Comparison of ENCODE assay signal across 19 cellular contexts in the genomic region with DNA sequence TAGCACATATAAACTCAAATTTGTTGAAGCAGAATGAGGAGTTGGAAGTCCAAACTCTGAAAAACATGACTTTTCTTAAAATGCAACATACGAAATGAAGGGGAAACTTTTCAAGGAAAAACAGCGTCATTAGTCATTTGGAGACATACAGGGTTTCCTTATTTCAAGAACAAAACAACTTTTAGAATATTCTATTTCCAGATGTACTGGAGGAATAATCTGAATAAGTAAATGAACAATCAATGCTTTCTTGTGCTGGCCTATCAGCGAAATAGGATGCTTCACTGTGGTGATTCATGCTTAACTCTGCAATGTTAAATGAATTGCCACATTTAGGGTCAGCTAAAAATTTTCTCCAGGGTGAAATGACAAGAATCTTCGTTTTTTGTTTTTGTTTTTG.
A peak's percentile ranks its signal among the peaks of the same experiment; 100 is the strongest.
DNase-seq lines count a peak whose midpoint lies in the region; ATAC-seq and TF ChIP-seq lines count a peak whose summit lies in the region.
"Had no signal": no experiment of that assay in that cellular context is flagged by ENCODE, and none has a peak within 500 bp of the region (broad histone marks: within the 10 kb centered on the region; RNA-seq: fewer than 3 reads in every experiment).

No MANE protein-coding gene starts in this region.

- H3K4me1 ChIP-seq in SK-N-SH (ENCODE audit: control insufficient read depth in 1 of 2, insufficient read depth in 2 of 2, low read depth in 1 of 2, low read length in 1 of 2) (peaks cover 15 to 20% of the 10 kb centered on the region in 2 experiments; a peak in 3 of 4 replicates), right atrium auricular region (no peaks in the 10 kb centered on the region)

- POLR2A ChIA-PET in SK-N-SH (lab: Yijun Ruan, JAX) = no interaction called here

- TF ChIP-seq EP300 in SK-N-SH (IDR thresholded peaks at IDR 0.05; ENCODE audit: borderline replicate concordance in 1 of 2, low read depth in 1 of 2, low read length in 1 of 2) = no peak

- H3K36me3 Mint-ChIP-seq in effector memory CD8-positive, alpha-beta T cell (ENCODE audit: insufficient read depth) = no peaks in the 10 kb centered on the region
- H3K36me3 Mint-ChIP-seq: IgD-negative memory B cell had no signal

- no peak for TF ChIP-seq RAD21 in SK-N-SH (IDR thresholded peaks at IDR 0.05; ENCODE audit: low read length)

- no peak overlapping the region for H3K9ac ChIP-seq in SK-N-SH
- H3K9ac ChIP-seq in SK-N-MC (ENCODE audit: insufficient read length) = no peak overlapping the region

- no peak overlapping the region for H2AFZ ChIP-seq in SK-N-SH (ENCODE audit: low read depth)
- H2AFZ ChIP-seq: PC-9 had no signal

- H3K9me2 ChIP-seq in SK-N-SH = no peaks in the 10 kb centered on the region

- no peaks in the 10 kb centered on the region for H4K20me1 ChIP-seq in SK-N-SH (ENCODE audit: insufficient read depth)

- DNase-seq in SK-N-SH (no peak), SK-N-MC (ENCODE audit: low read depth, low spot score) (no peak), iris pigment epithelial cell (ENCODE audit: low read depth) (peak; percentile 28), right atrium auricular region (ENCODE audit: low spot score) (no peak)
- DNase-seq in effector memory CD8-positive, alpha-beta T cell = no peak
- DNase-seq in activated CD4-positive, alpha-beta T cell treated with anti-CD3 and anti-CD28 coated beads for 1 hour = no peak
- DNase-seq: H7, NCI-H1048, NCI-H1417, NCI-H1694, NCI-H2029 treated with DMSO at 0.1 percent for 48 hours, NCI-H446 treated with DMSO at 0.1 percent for 48 hours, NCI-H526 treated with DMSO at 0.1 percent for 48 hours, PC-9, SHP77 had no signal

- no peaks in the 10 kb centered on the region for H3K9me3 ChIP-seq in SK-N-SH
- peaks cover 2% of the 10 kb centered on the region for H3K9me3 ChIP-seq in SK-N-MC (ENCODE audit: low read depth, low read length)
- no peaks in the 10 kb centered on the region for H3K9me3 ChIP-seq in right atrium auricular region

- H3K4me3 ChIP-seq in SK-N-SH (ENCODE audit: low read depth in 2 of 2, low read length in 1 of 2) = no peak overlapping the region
- peak overlapping the region; percentile 46 for H3K4me3 ChIP-seq in SK-N-MC
- H3K4me3 ChIP-seq in right atrium auricular region = no peak overlapping the region
- H3K4me3 ChIP-seq: PC-9 had no signal

- no peak overlapping the region for H3K4me2 ChIP-seq in SK-N-SH
- H3K4me2 ChIP-seq: PC-9 had no signal

- H3K27me3 ChIP-seq in SK-N-SH (ENCODE audit: insufficient read depth) (no peaks in the 10 kb centered on the region), right atrium auricular region (no peaks in the 10 kb centered on the region)

- no peak for TF ChIP-seq CTCF in SK-N-SH (IDR thresholded peaks at IDR 0.05)
- no peak for TF ChIP-seq CTCF in right atrium auricular region (IDR thresholded peaks at IDR 0.05)

- H3K27ac Mint-ChIP-seq in effector memory CD8-positive, alpha-beta T cell = no peak overlapping the region
- H3K27ac Mint-ChIP-seq: IgD-negative memory B cell had no signal

- no peaks in the 10 kb centered on the region for H3K27me3 Mint-ChIP-seq in effector memory CD8-positive, alpha-beta T cell
- H3K27me3 Mint-ChIP-seq: IgD-negative memory B cell had no signal

- H3K9me3 Mint-ChIP-seq in effector memory CD8-positive, alpha-beta T cell = peaks cover 2 to 3% of the 10 kb centered on the region in 2 donors

- peaks cover 26% of the 10 kb centered on the region for H3F3A ChIP-seq in SK-N-SH (replicated peaks; ENCODE audit: insufficient read depth)

- H3K4me1 Mint-ChIP-seq in effector memory CD8-positive, alpha-beta T cell (ENCODE audit: low read depth in 2 of 2) = no peaks in the 10 kb centered on the region
- H3K4me1 Mint-ChIP-seq: IgD-negative memory B cell had no signal

- CTCF ChIA-PET in SK-N-SH (lab: Yijun Ruan, JAX) = no interaction called here

- H3K79me2 ChIP-seq in SK-N-SH (ENCODE audit: insufficient read depth) = no peaks in the 10 kb centered on the region

- WGBS in SK-N-SH (ENCODE audit: low lambda C conversion rate) = 85% methylated on average over 4 of the region's 4 CpGs

- no peak overlapping the region for H3K4me3 Mint-ChIP-seq in effector memory CD8-positive, alpha-beta T cell
- H3K4me3 Mint-ChIP-seq: IgD-negative memory B cell had no signal

- no peak for ATAC-seq in SK-N-SH treated with all-trans-retinoic acid at 6 μM for 48 hours
- ATAC-seq in effector memory CD8-positive, alpha-beta T cell (replicated peaks) = no peak

- H3K27ac ChIP-seq in SK-N-SH (ENCODE audit: low read depth in 2 of 2, low read length in 1 of 2) (no peak overlapping the region), SK-N-MC (peak overlapping the region; percentile 92), right atrium auricular region (no peak overlapping the region)
- H3K27ac ChIP-seq: 22Rv1, PC-9, RWPE1 had no signal

- H3K36me3 ChIP-seq in SK-N-SH (replicated peaks in 1 of 2; ENCODE audit: control insufficient read depth in 1 of 2, insufficient read depth in 2 of 2, low read length in 1 of 2) (peaks cover 27 to 52% of the 10 kb centered on the region in 2 experiments), SK-N-MC (ENCODE audit: insufficient read depth, low read length) (peaks cover 32% of the 10 kb centered on the region), right atrium auricular region (no peaks in the 10 kb centered on the region)

TF ChIP-seq in SK-N-SH, 30 proteins besides CTCF, POLR2A, EP300 and RAD21:
- TF ChIP-seq FOSL2 (IDR thresholded peaks at IDR 0.05; ENCODE audit: borderline replicate concordance, low read depth) (peak; percentile 33; the same call in 1 of the 2 replicates), JUND (IDR thresholded peaks at IDR 0.05) (peak; percentile 24; the same call in 1 of the 2 replicates)
- TF ChIP-seq, protein P1, sequence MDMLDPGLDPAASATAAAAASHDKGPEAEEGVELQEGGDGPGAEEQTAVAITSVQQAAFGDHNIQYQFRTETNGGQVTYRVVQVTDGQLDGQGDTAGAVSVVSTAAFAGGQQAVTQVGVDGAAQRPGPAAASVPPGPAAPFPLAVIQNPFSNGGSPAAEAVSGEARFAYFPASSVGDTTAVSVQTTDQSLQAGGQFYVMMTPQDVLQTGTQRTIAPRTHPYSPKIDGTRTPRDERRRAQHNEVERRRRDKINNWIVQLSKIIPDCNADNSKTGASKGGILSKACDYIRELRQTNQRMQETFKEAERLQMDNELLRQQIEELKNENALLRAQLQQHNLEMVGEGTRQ (IDR thresholded peaks at IDR 0.05; ENCODE audit: borderline replicate concordance, low read depth, low read length) = no peak

TF ChIP-seq in SK-N-SH treated with all-trans-retinoic acid at 6 μM for 48 hours, 23 proteins besides CTCF, POLR2A, EP300 and RAD21:
- TF ChIP-seq BACH2 (CRISPR knock-in tag; IDR thresholded peaks at IDR 0.05; ENCODE audit: borderline replicate concordance) (no peak), ISL1 (CRISPR knock-in tag; IDR thresholded peaks at IDR 0.05) (no peak), CSDC2 (CRISPR knock-in tag; IDR thresholded peaks at IDR 0.05) (no peak), GLIS3 (CRISPR knock-in tag; IDR thresholded peaks at IDR 0.05) (no peak), ZNF8 (CRISPR knock-in tag; IDR thresholded peaks at IDR 0.05) (no peak), SNAI2 (CRISPR knock-in tag; IDR thresholded peaks at IDR 0.05) (no peak)
- TF ChIP-seq, protein P2, sequence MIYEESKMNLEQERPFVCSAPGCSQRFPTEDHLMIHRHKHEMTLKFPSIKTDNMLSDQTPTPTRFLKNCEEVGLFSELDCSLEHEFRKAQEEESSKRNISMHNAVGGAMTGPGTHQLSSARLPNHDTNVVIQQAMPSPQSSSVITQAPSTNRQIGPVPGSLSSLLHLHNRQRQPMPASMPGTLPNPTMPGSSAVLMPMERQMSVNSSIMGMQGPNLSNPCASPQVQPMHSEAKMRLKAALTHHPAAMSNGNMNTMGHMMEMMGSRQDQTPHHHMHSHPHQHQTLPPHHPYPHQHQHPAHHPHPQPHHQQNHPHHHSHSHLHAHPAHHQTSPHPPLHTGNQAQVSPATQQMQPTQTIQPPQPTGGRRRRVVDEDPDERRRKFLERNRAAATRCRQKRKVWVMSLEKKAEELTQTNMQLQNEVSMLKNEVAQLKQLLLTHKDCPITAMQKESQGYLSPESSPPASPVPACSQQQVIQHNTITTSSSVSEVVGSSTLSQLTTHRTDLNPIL (CRISPR knock-in tag; IDR thresholded peaks at IDR 0.05; ENCODE audit: low read depth) = no peak
TF ChIP-seq in SK-N-SH treated with all-trans-retinoic acid at 6 μM for 48 hours: peak in this region for 0.
